Comparison of ENCODE assay signal across 8 cellular contexts in genomic region chr12:51025748-51026654, GRCh38. TPM values are rescaled to one million over a fixed set of nuclear protein-coding genes. Genes with fewer than 3 reads are reported as not detected.
DNase-seq lines count a peak whose midpoint lies in the region; ATAC-seq, FAIRE-seq and TF ChIP-seq lines count a peak whose summit lies in the region.

Gene SLC11A2, minus strand, starts transcription at chr12:51026384. Its CDS starts 15,656 bp downstream, at chr12:51010728.

- peak within 1 kb of the TSS; percentile 67 for H2AFZ ChIP-seq in hepatocyte

- H3K27ac ChIP-seq in hepatocyte (peak within 1 kb of the TSS; percentile 99), aorta (ENCODE audit: low read depth in 1 of 2, low read length in 2 of 2) (peak within 1 kb of the TSS; percentile 91 to 98)

- intact Hi-C loops in aorta (cut with DNase I) = loop anchor here in 1 of 2 donors (1.0 kb wide), 1 partner anchor 21 kb away; no protein-coding TSS in a partner anchor

- H3K4me2 ChIP-seq in hepatocyte = peak within 1 kb of the TSS; percentile 88

- H3K4me1 ChIP-seq in hepatocyte (ENCODE audit: insufficient read depth) (peaks cover 45% of the 10 kb centered on the region), aorta (ENCODE audit: control insufficient read depth in 1 of 2, insufficient read depth in 2 of 2, low read length in 2 of 2) (no peaks in the 10 kb centered on the region)

- no peaks in the 10 kb centered on the region for H4K20me1 ChIP-seq in hepatocyte (ENCODE audit: insufficient read depth, poor library complexity, severe bottlenecking)

- H3K36me3 ChIP-seq in hepatocyte (replicated peaks; ENCODE audit: insufficient read depth, low read depth) (no peaks in the 10 kb centered on the region), aorta (ENCODE audit: control insufficient read depth in 1 of 2, insufficient read depth in 2 of 2, low read length in 1 of 2) (no peaks in the 10 kb centered on the region)

- DNase-seq in GM18507 (ENCODE audit: extremely low spot score, insufficient read length, low read depth) = peak; percentile 91
- peak; percentile 94 to 96 for DNase-seq in NCI-H2081 (lab: John Stamatoyannopoulos, UW)
- DNase-seq in T-helper 9 cell = peak; percentile 88
- DNase-seq in astrocyte of the cerebellum (ENCODE audit: low read depth) = peak; percentile 59
- DNase-seq in hepatocyte (ENCODE audit: low spot score) = peak; percentile 98
- DNase-seq in renal cortical epithelial cell (ENCODE audit: low read depth) = peak; percentile 86
- DNase-seq in aorta = peak; percentile 98

- H3K27me3 ChIP-seq in hepatocyte (no peaks in the 10 kb centered on the region), aorta (ENCODE audit: control insufficient read depth in 1 of 2, insufficient read depth in 2 of 2, low read length in 1 of 2) (no peaks in the 10 kb centered on the region)

- peak; percentile 89 for FAIRE-seq in GM18507 (lab: Jason Lieb, UNC)

- peak within 1 kb of the TSS; percentile 77 for H3K4me3 ChIP-seq in astrocyte of the cerebellum (ENCODE audit: low read depth, low read length)
- peak within 1 kb of the TSS; percentile 76 for H3K4me3 ChIP-seq in hepatocyte
- H3K4me3 ChIP-seq in aorta (ENCODE audit: low read length in 2 of 2) = peak within 1 kb of the TSS; percentile 57 to 59

- TF ChIP-seq CTCF in astrocyte of the cerebellum (IDR thresholded peaks at IDR 0.05; ENCODE audit: low read depth, low read length, missing control alignments) = no peak
- TF ChIP-seq CTCF in hepatocyte (IDR thresholded peaks at IDR 0.05; ENCODE audit: poor library complexity) = peak; percentile 8

- H3K9me3 ChIP-seq in hepatocyte (ENCODE audit: low read depth) (no peaks in the 10 kb centered on the region), aorta (ENCODE audit: control insufficient read depth, low read length) (no peaks in the 10 kb centered on the region)

- peaks cover 40% of the 10 kb centered on the region for H3K79me2 ChIP-seq in hepatocyte

- in situ Hi-C loops in astrocyte of the cerebellum (cut with HindIII; ENCODE audit: low sequenced_read_pairs) = no loop called here

- no peaks in the 10 kb centered on the region for H3K9me2 ChIP-seq in hepatocyte (replicated peaks; ENCODE audit: insufficient read depth)

- WGBS in hepatocyte (ENCODE audit: low lambda C conversion rate, missing lambda C conversion rate) = under 1% methylated on average over 60 of the region's 79 CpGs
- 0 to 1% methylated on average over 65 to 79 of the region's 79 CpGs for WGBS in aorta, 2 donors

- ATAC-seq in HG03025 (IDR thresholded peaks at IDR 0.05; ENCODE audit: low FRiP score, unreplicated experiment) (peak; percentile 93), aorta (ENCODE audit: low FRiP score) (peak; percentile 98)

RNA-seq across cellular contexts. Expression of gene SLC11A2, which starts in this region (rescaled TPM):
- total RNA-seq in hepatocyte (62.5 and 63.8 TPM in 2 replicates), renal cortical epithelial cell (76.7 and 78.5 TPM in 2 replicates), aorta (10 to 100 TPM; 71.9 to 97.2 TPM)
- polyA plus RNA-seq in hepatocyte (44.3 and 49.0 TPM in 2 replicates), aorta (10 to 100 TPM; 11.1 to 20.6 TPM)

Comparison
In these comparisons a context has a peak if more than half of its experiments do, and no peak if none do; other contexts are left out.
1. Peak in every context shown above with its lines: DNase-seq, ATAC-seq, H3K4me3 ChIP-seq and H3K27ac ChIP-seq.